Comparison of ENCODE assay signal across 25 cellular contexts in the genomic region with DNA sequence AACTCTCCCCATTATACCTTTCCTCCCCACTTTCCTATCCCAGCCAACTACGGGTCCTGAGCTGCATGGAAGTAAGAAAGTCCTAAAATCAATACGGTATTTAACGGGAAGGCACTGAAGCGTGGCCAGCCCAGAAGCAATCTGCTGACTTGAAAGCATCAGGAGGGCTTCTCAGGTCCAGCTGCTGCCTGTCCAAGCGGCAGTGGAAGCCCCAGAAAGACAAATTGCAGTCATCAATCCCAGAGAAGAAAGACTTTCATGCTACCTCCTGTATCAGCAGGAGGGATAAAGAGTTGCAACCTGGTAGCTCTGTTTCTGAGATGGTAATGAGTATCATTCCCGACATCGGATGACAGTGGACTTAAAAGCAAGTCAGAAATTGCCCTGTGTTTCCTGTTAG.
"Had no signal": no experiment of that assay in that cellular context is flagged by ENCODE, and none has a peak within 500 bp of the region (broad histone marks: within the 10 kb centered on the region; RNA-seq: fewer than 3 reads in every experiment).

No MANE protein-coding gene starts in this region.

- DNase-seq: activated CD4-positive, alpha-beta memory T cell treated with anti-CD3 and anti-CD28 coated beads for 36 hours; activated CD4-positive, alpha-beta T cell treated with anti-CD3 and anti-CD28 coated beads, Interleukin-2, amount 10 ng/mL, durations not matched to agents 24 days and 14 days; activated CD4-positive, CD25-positive, alpha-beta regulatory T cell treated with anti-CD3 and anti-CD28 coated beads, Interleukin-2, amount 50 U/mL, for 72 hours; activated CD8-positive, alpha-beta memory T cell treated with anti-CD3 and anti-CD28 coated beads, Interleukin-2, amount 50 U/mL, for 4 hours; activated effector memory CD4-positive, alpha-beta T cell treated with anti-CD3 and anti-CD28 coated beads, Interleukin-2, amount 50 U/mL, for 16 hours; activated naive CD4-positive, alpha-beta T cell treated with anti-CD3 and anti-CD28 coated beads for 36 hours; activated naive CD8-positive, alpha-beta T cell treated with anti-CD3 and anti-CD28 coated beads for 36 hours; activated T-cell treated with anti-CD3 and anti-CD28 coated beads, Interleukin-2, amount 50 U/mL, for 1 hour; adrenal gland; aorta; body of pancreas; dermis blood vessel endothelial cell; effector CD4-positive, alpha-beta T cell; left cardiac atrium; naive thymus-derived CD4-positive, alpha-beta T cell; nucleus accumbens; pancreas; psoas muscle; stimulated activated CD4-positive, alpha-beta T cell treated with anti-CD3 and anti-CD28 coated beads, Interleukin-15, amount 100 ng/mL, for 24 hours; stimulated activated CD4-positive, alpha-beta T cell treated with anti-CD3 and anti-CD28 coated beads, Interleukin-2, amount 100 ng/mL, for 24 hours; stimulated activated naive CD4-positive, alpha-beta T cell had no signal

- H3K4me1 ChIP-seq: adrenal gland, body of pancreas, pancreas, psoas muscle, right atrium auricular region, suprapubic skin, tibial nerve had no signal

- H3K36me3 ChIP-seq: adrenal gland, pancreas, right atrium auricular region, suprapubic skin, tibial nerve had no signal

- H3K27me3 ChIP-seq: adrenal gland, body of pancreas, pancreas, right atrium auricular region, suprapubic skin, tibial nerve had no signal

- H3K4me3 ChIP-seq: adrenal gland, body of pancreas, pancreas, psoas muscle, right atrium auricular region, suprapubic skin, tibial nerve had no signal

- ATAC-seq: body of pancreas; left cardiac atrium; naive thymus-derived CD4-positive, alpha-beta T cell; pancreas; psoas muscle had no signal

- H3K27ac ChIP-seq: adrenal gland, body of pancreas, epithelial cell of prostate, pancreas, psoas muscle, right atrium auricular region, suprapubic skin, tibial nerve had no signal

- H3K9me3 ChIP-seq: adrenal gland, body of pancreas, pancreas, psoas muscle, right atrium auricular region, suprapubic skin, tibial nerve had no signal
